In the genomic region with DNA sequence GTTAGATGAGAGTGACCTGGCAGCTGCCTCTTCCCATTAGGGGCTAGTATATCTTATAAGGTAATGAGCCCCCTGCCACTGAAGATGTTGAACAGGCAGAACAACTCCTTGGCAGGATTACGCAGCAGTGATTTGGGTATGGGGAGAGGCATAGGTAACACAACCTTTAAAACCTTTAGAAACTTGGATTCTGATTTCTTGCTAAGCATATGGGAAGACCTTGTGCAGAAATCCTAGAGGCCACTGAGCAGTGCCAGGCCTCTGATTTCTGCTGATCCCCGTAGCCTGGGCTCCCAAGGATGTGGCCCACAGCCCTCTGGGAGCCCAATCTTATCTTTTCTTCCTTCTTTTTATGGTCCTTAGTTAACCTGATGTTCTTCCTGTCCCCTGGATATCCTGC, we compare ENCODE assay signal across 16 cellular contexts.
DNase-seq lines count a peak whose midpoint lies in the region; TF ChIP-seq lines count a peak whose summit lies in the region.
"Had no signal": no experiment of that assay in that cellular context is flagged by ENCODE, and none has a peak within 500 bp of the region (broad histone marks: within the 10 kb centered on the region; RNA-seq: fewer than 3 reads in every experiment).

No MANE protein-coding gene starts in this region.

- no peaks in the 10 kb centered on the region for H3K79me1 ChIP-seq in neuronal stem cell (ENCODE audit: low read depth, low read length)

- WGBS in neuronal stem cell (ENCODE audit: extremely low coverage in 2 of 2, insufficient read length in 2 of 2, insufficient replicate concordance in 1 of 2), 2 donors = no CpG with 5 or more reads among the region's 2 CpGs
- 89 to 97% methylated on average over 2 of the region's 2 CpGs for WGBS in sigmoid colon, 2 donors

- no peak overlapping the region for H2BK15ac ChIP-seq in neuronal stem cell (ENCODE audit: low read length)

- no peak overlapping the region for H3K14ac ChIP-seq in neuronal stem cell (ENCODE audit: low read length)

- H3K4me2 ChIP-seq in neuronal stem cell (ENCODE audit: insufficient read depth, low read length, poor library complexity, severe bottlenecking) = no peak overlapping the region
- H3K4me2 ChIP-seq: GM23338 had no signal

- DNase-seq in endothelial cell (ENCODE audit: low spot score) = no peak
- peak; percentile 32 for DNase-seq in islet precursor cell
- no peak for DNase-seq in neuronal stem cell (ENCODE audit: low spot score)
- no peak for DNase-seq in activated naive CD4-positive, alpha-beta T cell (lab: John Stamatoyannopoulos, UW)
- DNase-seq in sigmoid colon = no peak
- no peak for DNase-seq in NCI-H2081 treated with DMSO at 0.1 percent for 48 hours (lab: John Stamatoyannopoulos, UW)
- DNase-seq: C1 segment of cervical spinal cord; Calu3; CD4-positive, alpha-beta memory T cell; COR-L47; DMS53; DMS79 treated with DMSO at 0.1 percent for 48 hours; GF-D8; HFFc6 had no signal

- H3K4me3 Mint-ChIP-seq in endothelial cell (ENCODE audit: unreplicated experiment) = peak overlapping the region; percentile 48
- H3K4me3 Mint-ChIP-seq: GM23338, HFFc6 had no signal

- peaks cover 67% of the 10 kb centered on the region for H3K4me1 Mint-ChIP-seq in endothelial cell (ENCODE audit: unreplicated experiment)
- H3K4me1 Mint-ChIP-seq: CD4-positive, alpha-beta memory T cell had no signal

- no peak overlapping the region for H4K8ac ChIP-seq in neuronal stem cell (ENCODE audit: low read depth, low read length)

- no peak overlapping the region for H3K4ac ChIP-seq in neuronal stem cell (ENCODE audit: low read length)

- no peaks in the 10 kb centered on the region for H3K27me3 ChIP-seq in neuronal stem cell (ENCODE audit: control insufficient read depth in 3 of 3, insufficient read depth in 3 of 3, low read depth in 1 of 3, low read length in 3 of 3)
- no peaks in the 10 kb centered on the region for H3K27me3 ChIP-seq in sigmoid colon

- no peak overlapping the region for H2BK12ac ChIP-seq in neuronal stem cell (ENCODE audit: low read length)

- H4K91ac ChIP-seq in neuronal stem cell (ENCODE audit: low read depth, low read length, poor library complexity) = no peak overlapping the region

- no peak overlapping the region for H3K18ac ChIP-seq in neuronal stem cell (ENCODE audit: low read length)

- no peak for TF ChIP-seq EP300 in sigmoid colon (IDR thresholded peaks at IDR 0.05)

- H3K27ac ChIP-seq in neuronal stem cell (replicated peaks; ENCODE audit: low read length) (no peak overlapping the region), sigmoid colon (no peak overlapping the region)

- H3K36me3 Mint-ChIP-seq in endothelial cell (ENCODE audit: low read depth, unreplicated experiment) = peaks cover 47% of the 10 kb centered on the region
- H3K36me3 Mint-ChIP-seq: CD4-positive, alpha-beta memory T cell had no signal

- H3K27ac Mint-ChIP-seq in endothelial cell (ENCODE audit: unreplicated experiment) = no peak overlapping the region
- H3K27ac Mint-ChIP-seq: GM23338, HFFc6 had no signal

- H3K27me3 Mint-ChIP-seq in endothelial cell (ENCODE audit: unreplicated experiment) = peaks cover 9% of the 10 kb centered on the region

- no peak overlapping the region for H2AFZ ChIP-seq in neuronal stem cell (ENCODE audit: low read length)

- no peak for TF ChIP-seq CTCF in endothelial cell (IDR thresholded peaks at IDR 0.05; ENCODE audit: unreplicated experiment)
- no peak for TF ChIP-seq CTCF in sigmoid colon (IDR thresholded peaks at IDR 0.05)

- peaks cover 2 to 19% of the 10 kb centered on the region in 2 donors for H3K4me1 ChIP-seq in neuronal stem cell (ENCODE audit: control insufficient read depth in 2 of 2, insufficient read depth in 1 of 2, low read depth in 1 of 2, low read length in 2 of 2)
- no peaks in the 10 kb centered on the region for H3K4me1 ChIP-seq in sigmoid colon
- H3K4me1 ChIP-seq: HAP-1 had no signal

- H2BK120ac ChIP-seq in neuronal stem cell (ENCODE audit: low read depth, low read length) = peak overlapping the region; percentile 14

- H3K9ac ChIP-seq in neuronal stem cell (ENCODE audit: low read depth, low read length, poor library complexity) = no peak overlapping the region

- H2BK5ac ChIP-seq in neuronal stem cell (ENCODE audit: low read length) = no peak overlapping the region

- H3K36me3 ChIP-seq in neuronal stem cell (replicated peaks in 1 of 2; ENCODE audit: control insufficient read depth in 2 of 2, insufficient read depth in 2 of 2, low read length in 2 of 2) (peaks cover 0 to 3% of the 10 kb centered on the region in 2 donors), sigmoid colon (no peaks in the 10 kb centered on the region)
- H3K36me3 ChIP-seq: HAP-1 had no signal

- H3K23ac ChIP-seq in neuronal stem cell (ENCODE audit: low read depth, low read length, poor library complexity) = no peak overlapping the region

- H3K4me3 ChIP-seq in neuronal stem cell (ENCODE audit: low read length in 2 of 2) (no peak overlapping the region), sigmoid colon (no peak overlapping the region)
- H3K4me3 ChIP-seq: GM23338, HAP-1 had no signal

- no peak overlapping the region for H2AK5ac ChIP-seq in neuronal stem cell (ENCODE audit: low read depth, low read length)

- H3K9me3 ChIP-seq in neuronal stem cell (replicated peaks in 1 of 2; ENCODE audit: control insufficient read depth in 2 of 2, insufficient read depth in 1 of 2, low read depth in 1 of 2, low read length in 2 of 2) = peaks cover 10 to 16% of the 10 kb centered on the region in 2 donors
- H3K9me3 ChIP-seq in sigmoid colon = no peaks in the 10 kb centered on the region
- H3K9me3 ChIP-seq: HAP-1 had no signal

- intact Hi-C loops in sigmoid colon (cut with DNase I) = no loop called here

- peaks cover 4% of the 10 kb centered on the region for H3K9me3 Mint-ChIP-seq in endothelial cell (ENCODE audit: unreplicated experiment)

- TF ChIP-seq POLR2A in sigmoid colon (IDR thresholded peaks at IDR 0.05) = no peak
